Comparison of ENCODE assay signal across 11 cellular contexts in the genomic region with DNA sequence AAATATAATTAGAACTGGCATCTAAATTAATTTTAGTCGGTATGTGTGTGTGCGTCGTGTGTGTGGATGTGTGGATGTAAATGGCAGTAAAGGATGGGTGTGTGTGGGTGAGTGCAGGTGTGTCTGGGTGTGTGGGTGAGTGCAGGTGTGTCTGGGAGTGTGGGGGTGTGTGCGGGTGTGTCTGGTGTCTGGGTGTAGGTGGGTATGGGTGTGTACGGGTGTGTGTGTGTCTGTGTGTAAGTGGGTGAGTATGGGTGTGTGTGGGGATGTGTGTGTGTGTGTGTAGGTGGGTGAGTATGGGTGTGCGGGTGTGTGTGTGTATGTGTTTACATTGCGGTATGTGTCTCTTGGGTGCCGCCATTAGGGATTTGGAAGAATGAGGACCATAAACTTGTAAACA. TPM values are rescaled to one million over a fixed set of nuclear protein-coding genes. Genes with fewer than 3 reads are reported as not detected.
DNase-seq lines count a peak whose midpoint lies in the region; ATAC-seq, FAIRE-seq and TF ChIP-seq lines count a peak whose summit lies in the region.
"Not testable (repeated sequence)": the region's sequence is repeated elsewhere in the genome, so short reads cannot be mapped to it uniquely, and the experiment has no call there.
"Had no signal": no experiment of that assay in that cellular context is flagged by ENCODE, and none has a peak within 500 bp of the region (broad histone marks: within the 10 kb centered on the region; RNA-seq: fewer than 3 reads in every experiment).

No MANE protein-coding gene starts in this region.

- H3K4me3 Mint-ChIP-seq in stimulated activated naive CD8-positive, alpha-beta T cell treated with anti-CD3 and anti-CD28 coated beads, Interleukin-15, amount 100 ng/mL, for 72 hours = not testable (repeated sequence)

- TF ChIP-seq CTCF in mucosa of descending colon (IDR thresholded peaks at IDR 0.05); upper lobe of right lung (IDR thresholded peaks at IDR 0.05): not testable (repeated sequence)

- H3K27me3 Mint-ChIP-seq in stimulated activated naive CD8-positive, alpha-beta T cell treated with anti-CD3 and anti-CD28 coated beads, Interleukin-15, amount 100 ng/mL, for 72 hours = not testable (repeated sequence)

- not testable (repeated sequence) for H3K9me3 Mint-ChIP-seq in stimulated activated naive CD8-positive, alpha-beta T cell treated with anti-CD3 and anti-CD28 coated beads, Interleukin-15, amount 100 ng/mL, for 72 hours

- not testable (repeated sequence) for H3K9me3 ChIP-seq in mucosa of descending colon, upper lobe of right lung

- not testable (repeated sequence) for H3K36me3 ChIP-seq in mucosa of descending colon (ENCODE audit: low read depth); upper lobe of right lung

- not testable (repeated sequence) for H3K4me3 ChIP-seq in mucosa of descending colon, upper lobe of right lung

- H3K4me1 ChIP-seq in mucosa of descending colon (ENCODE audit: low read depth); upper lobe of right lung: not testable (repeated sequence)

- peak; percentile 28 for FAIRE-seq in HTR-8/SVneo (lab: Jason Lieb, UNC)

- H3K27me3 ChIP-seq in upper lobe of right lung = not testable (repeated sequence)

- not testable (repeated sequence) for DNase-seq in HTR-8/SVneo (ENCODE audit: insufficient read length, low spot score); Right ventricle myocardium inferior (ENCODE audit: missing footprints); mucosa of descending colon; stimulated activated naive CD8-positive, alpha-beta T cell treated with anti-CD3 and anti-CD28 coated beads, Interleukin-15, amount 100 ng/mL, for 72 hours; upper lobe of right lung

- intact Hi-C loops in Right ventricle myocardium inferior (cut with DNase I); mucosa of descending colon (cut with DNase I, micrococcal nuclease); upper lobe of right lung (cut with DNase I): not testable (repeated sequence)

- not testable (repeated sequence) for H3K27ac Mint-ChIP-seq in stimulated activated naive CD8-positive, alpha-beta T cell treated with anti-CD3 and anti-CD28 coated beads, Interleukin-15, amount 100 ng/mL, for 72 hours

- peak; percentile 23 for ATAC-seq in Right ventricle myocardium inferior
- peak; percentile 24 for ATAC-seq in mucosa of descending colon
- ATAC-seq in stimulated activated naive CD8-positive, alpha-beta T cell treated with anti-CD3 and anti-CD28 coated beads, Interleukin-15, amount 100 ng/mL, for 72 hours = peak; percentile 68
- ATAC-seq in upper lobe of right lung = peak; percentile 47

- not testable (repeated sequence) for H3K4me1 Mint-ChIP-seq in stimulated activated naive CD8-positive, alpha-beta T cell treated with anti-CD3 and anti-CD28 coated beads, Interleukin-15, amount 100 ng/mL, for 72 hours

- not testable (repeated sequence) for H3K27ac ChIP-seq in upper lobe of right lung

RNA-seq across cellular contexts. Expression of gene OR11H1, which starts 55.0 kb away (rescaled TPM):
- not detected for total RNA-seq in Right ventricle myocardium inferior
- not detected for total RNA-seq in mucosa of descending colon
- not detected for total RNA-seq in upper lobe of right lung
- total RNA-seq: A172; B cell; Caco-2; Calu3; CD4-positive, alpha-beta T cell; CD8-positive, alpha-beta T cell had no signal
